In genomic region chr2:138615257-138615656, GRCh38 we compare ENCODE assay signal across 17 cellular contexts.
DNase-seq lines count a peak whose midpoint lies in the region; ATAC-seq, FAIRE-seq and TF ChIP-seq lines count a peak whose summit lies in the region.
"Had no signal": no experiment of that assay in that cellular context is flagged by ENCODE, and none has a peak within 500 bp of the region (broad histone marks: within the 10 kb centered on the region; RNA-seq: fewer than 3 reads in every experiment).

No MANE protein-coding gene starts in this region.

- H3K9me3 ChIP-seq in HepG2 (ENCODE audit: low read length) (no peaks in the 10 kb centered on the region), right lobe of liver (no peaks in the 10 kb centered on the region), PC-9 (ENCODE audit: insufficient read depth, low read depth) (no peaks in the 10 kb centered on the region), spleen (no peaks in the 10 kb centered on the region)
- H3K9me3 ChIP-seq: gastrocnemius medialis, upper lobe of left lung had no signal

- no TSS peak for BruUV-seq in HepG2 (replicated peaks; lab: Mats Ljungman, UMichigan)
- BruUV-seq in PC-9 (replicated peaks; lab: Mats Ljungman, UMichigan): no TSS peak

- no peak for TF ChIP-seq CTCF in HepG2 (CRISPR knock-in tag; IDR thresholded peaks at IDR 0.05)
- TF ChIP-seq CTCF in right lobe of liver (IDR thresholded peaks at IDR 0.05): no peak
- TF ChIP-seq CTCF in PC-9 (conservative IDR thresholded peaks at IDR 0.05): no peak
- no peak for TF ChIP-seq CTCF in fibroblast of mammary gland (conservative IDR thresholded peaks at IDR 0.05; ENCODE audit: control insufficient read depth, insufficient read depth, low read depth, low read length)
- TF ChIP-seq CTCF in spleen (IDR thresholded peaks at IDR 0.05 in 8 of 11, conservative IDR thresholded peaks at IDR 0.05 in 3 of 11): no peak

- no peak for DNase-seq in HepG2 (ENCODE audit: low spot score)
- no peak for DNase-seq in right lobe of liver
- peak; percentile 47 to 64 for DNase-seq in PC-9
- peak; percentile 8 for DNase-seq in fibroblast of mammary gland (ENCODE audit: low read depth)
- peak; percentile 75 for DNase-seq in urothelium cell line (ENCODE audit: low spot score)
- no peak for DNase-seq in NCI-H2081 treated with DMSO at 0.1 percent for 48 hours (lab: John Stamatoyannopoulos, UW)
- DNase-seq in spleen: no peak
- no peak for DNase-seq in NCI-H128 (lab: John Stamatoyannopoulos, UW; ENCODE audit: unreplicated experiment)
- DNase-seq: activated naive CD4-positive, alpha-beta T cell treated with anti-CD3 and anti-CD28 coated beads, Interleukin-2, amount 10 ng/mL, durations not matched to agents 7 days and 5 days; cortex of kidney; DMS53; gastrocnemius medialis; left colon; NCI-H2107; stimulated activated CD4-positive, alpha-beta T cell treated with anti-CD3 and anti-CD28 coated beads, Interleukin-15, amount 100 ng/mL, for 24 hours; stimulated activated CD8-positive, alpha-beta memory T cell treated with anti-CD3 and anti-CD28 coated beads, Interleukin-4, amount 100 ng/mL, for 48 hours had no signal

- POLR2A ChIA-PET in HepG2 (lab: Yijun Ruan, JAX): interaction anchor here (1.5 kb wide), 1 partner anchor 121 kb away, joined by 3 read pairs; no protein-coding TSS in a partner anchor
- POLR2A ChIA-PET in PC-9 (lab: Charles Lee; ENCODE audit: unreplicated experiment): interaction anchor here (0.7 kb wide), 1 partner anchor 43 kb away, joined by 3 read pairs; no protein-coding TSS in a partner anchor

- H3K4me2 ChIP-seq in HepG2 (ENCODE audit: low read depth, low read length) (peak overlapping the region; percentile 46), PC-9 (peak overlapping the region; percentile 17; the same call in 1 of the 2 replicates)

- CTCF ChIA-PET in HepG2 (lab: Yijun Ruan, JAX; ENCODE audit: low intra/inter-chr PET ratio, low total read pairs) (no interaction called here), PC-9 (lab: Charles Lee) (no interaction called here)

- H3K4me1 ChIP-seq in HepG2 (ENCODE audit: insufficient read depth, low read length) (peaks cover 26% of the 10 kb centered on the region), right lobe of liver (no peaks in the 10 kb centered on the region), PC-9 (replicated peaks; ENCODE audit: insufficient read depth) (no peaks in the 10 kb centered on the region), spleen (no peaks in the 10 kb centered on the region)
- H3K4me1 ChIP-seq: gastrocnemius medialis, upper lobe of left lung had no signal

- WGBS in HepG2 (ENCODE audit: low lambda C conversion rate): 11% methylated on average over 4 of the region's 4 CpGs
- WGBS in right lobe of liver (ENCODE audit: insufficient coverage, low coverage, low lambda C conversion rate, missing lambda C conversion rate): 58% methylated on average over 3 of the region's 4 CpGs
- WGBS in spleen, 5 donors: 53 to 91% (median 77%) methylated on average over 4 of the region's 4 CpGs

- H3K79me2 ChIP-seq in HepG2 (ENCODE audit: insufficient read depth, low read length) (no peaks in the 10 kb centered on the region), PC-9 (ENCODE audit: low read depth) (no peaks in the 10 kb centered on the region)

- no peaks in the 10 kb centered on the region for H3F3A ChIP-seq in PC-9 (ENCODE audit: insufficient read depth, low read depth)

- TF ChIP-seq RAD21 in HepG2 (CRISPR knock-in tag; IDR thresholded peaks at IDR 0.05): no peak

- ATAC-seq in HepG2 (peak; percentile 43), right lobe of liver (no peak)
- ATAC-seq: gastrocnemius medialis, left colon had no signal

- H3K36me3 ChIP-seq in HepG2 (replicated peaks in 1 of 2; ENCODE audit: control insufficient read depth in 1 of 2, insufficient read depth in 2 of 2, low read length in 2 of 2) (no peaks in the 10 kb centered on the region), right lobe of liver (no peaks in the 10 kb centered on the region), PC-9 (ENCODE audit: low read depth) (no peaks in the 10 kb centered on the region), spleen (no peaks in the 10 kb centered on the region)
- H3K36me3 ChIP-seq: gastrocnemius medialis, upper lobe of left lung had no signal

- H4K20me1 ChIP-seq in HepG2 (ENCODE audit: insufficient read depth, low read length) (no peaks in the 10 kb centered on the region), PC-9 (ENCODE audit: insufficient read depth) (no peaks in the 10 kb centered on the region)

- H3K9ac ChIP-seq in HepG2 (ENCODE audit: insufficient read depth, low read depth, low read length): no peak overlapping the region

- H2AFZ ChIP-seq in HepG2 (ENCODE audit: low read length) (no peak overlapping the region), PC-9 (no peak overlapping the region)

- TF ChIP-seq EP300 in HepG2 (IDR thresholded peaks at IDR 0.05; ENCODE audit: low read depth in 2 of 2, low read length in 2 of 2): no peak
- TF ChIP-seq EP300 in HepG2 (CRISPR knock-in tag; IDR thresholded peaks at IDR 0.05; ENCODE audit: borderline replicate concordance): no peak

- in situ Hi-C loops in HepG2 (cut with HindIII; ENCODE audit: extremely low pct_ligation_motif_present, low pct_unique_long_range_greater_than_20kb): no loop called here

- H3K4me3 ChIP-seq in HepG2 (replicated peaks in 1 of 3; ENCODE audit: insufficient read depth in 1 of 3, low read depth in 2 of 3, low read length in 3 of 3) (peak overlapping the region in 1 of 3 experiments; percentile 2; a peak in 1 of 6 replicates), right lobe of liver (no peak overlapping the region), PC-9 (no peak overlapping the region), fibroblast of mammary gland (ENCODE audit: control insufficient read depth, low read depth, low read length) (no peak overlapping the region), spleen (no peak overlapping the region)
- H3K4me3 ChIP-seq: gastrocnemius medialis, upper lobe of left lung had no signal

- H3K9me2 ChIP-seq in PC-9 (ENCODE audit: insufficient read depth): no peaks in the 10 kb centered on the region

- FAIRE-seq in HepG2 (lab: Jason Lieb, UNC): no peak
- no peak for FAIRE-seq in urothelium cell line (lab: Jason Lieb, UNC)

- H3K27ac ChIP-seq in HepG2 (ENCODE audit: extremely low read length, insufficient read depth, low read length) (no peak overlapping the region), right lobe of liver (no peak overlapping the region), PC-9 (no peak overlapping the region), spleen (no peak overlapping the region)
- H3K27ac ChIP-seq: gastrocnemius medialis, upper lobe of left lung had no signal

- intact Hi-C loops in HepG2 (cut with micrococcal nuclease; ENCODE audit: unreplicated experiment): no loop called here
- intact Hi-C loops in right lobe of liver (cut with DNase I): no loop called here
- intact Hi-C loops in PC-9 (cut with micrococcal nuclease; ENCODE audit: unreplicated experiment): no loop called here
- intact Hi-C loops in spleen (cut with DNase I; ENCODE audit: low total_unique reads): no loop called here

- TF ChIP-seq POLR2A in HepG2 (IDR thresholded peaks at IDR 0.05; ENCODE audit: insufficient read depth in 1 of 2, low read depth in 2 of 2, low read length in 2 of 2) (no peak), right lobe of liver (IDR thresholded peaks at IDR 0.05) (no peak), spleen (IDR thresholded peaks at IDR 0.05) (no peak)

- no peaks in the 10 kb centered on the region; a peak in 1 of 5 replicates for H3K27me3 ChIP-seq in HepG2 (ENCODE audit: control insufficient read depth in 1 of 2, insufficient read depth in 2 of 2, low read length in 2 of 2)
- H3K27me3 ChIP-seq in right lobe of liver: no peaks in the 10 kb centered on the region
- H3K27me3 ChIP-seq in PC-9 (ENCODE audit: insufficient read depth, low read depth): no peaks in the 10 kb centered on the region
- H3K27me3 ChIP-seq in spleen (replicated peaks in 1 of 7): peaks cover 0 to 16% (median 0%) of the 10 kb centered on the region in 7 donors
- H3K27me3 ChIP-seq: gastrocnemius medialis, upper lobe of left lung had no signal

TF ChIP-seq in HepG2, 621 proteins besides CTCF, POLR2A, EP300 and RAD21 (continues in another document):
- TF ChIP-seq TIGD3 (CRISPR knock-in tag; IDR thresholded peaks at IDR 0.05; ENCODE audit: borderline replicate concordance): no peak
- TF ChIP-seq RBM22 (optimal IDR thresholded peaks at IDR 0.05; ENCODE audit: low read length): no peak

Comparison
In these comparisons a context has a peak if more than half of its experiments do, and no peak if none do; other contexts are left out.
1. DNase-seq: peak in PC-9 (2 of 2), fibroblast of mammary gland (single experiment) and urothelium cell line (single experiment); none in HepG2 (single experiment), right lobe of liver (0 of 3), NCI-H2081 treated with DMSO at 0.1 percent for 48 hours (single experiment), spleen (single experiment) and NCI-H128 (single experiment).